Comparison of ENCODE assay signal across 1 cellular context in genomic region chr4:68953056-68953455, GRCh38.
TF ChIP-seq lines count a peak whose summit lies in the region.

No MANE protein-coding gene starts in this region.

TF ChIP-seq in GM23338, 12 proteins besides CTCF, POLR2A, EP300 and RAD21 (continued from another document):
- TF ChIP-seq ZNF462 (CRISPR knock-in tag; IDR thresholded peaks at IDR 0.05) (no peak), JUNB (IDR thresholded peaks at IDR 0.05; ENCODE audit: unreplicated experiment) (no peak), EZH2phosphoT487 (IDR thresholded peaks at IDR 0.05; ENCODE audit: unreplicated experiment) (no peak), ETS1 (IDR thresholded peaks at IDR 0.05) (no peak), ZNF114 (CRISPR knock-in tag; IDR thresholded peaks at IDR 0.05) (no peak), STAT1 (IDR thresholded peaks at IDR 0.05; ENCODE audit: unreplicated experiment) (no peak), EZH2 (IDR thresholded peaks at IDR 0.05; ENCODE audit: low read depth, unreplicated experiment) (no peak), CREB1 (CRISPR knock-in tag; IDR thresholded peaks at IDR 0.05; ENCODE audit: low read depth) (no peak)
TF ChIP-seq in GM23338: peak in this region for 0.
